In the genomic region with DNA sequence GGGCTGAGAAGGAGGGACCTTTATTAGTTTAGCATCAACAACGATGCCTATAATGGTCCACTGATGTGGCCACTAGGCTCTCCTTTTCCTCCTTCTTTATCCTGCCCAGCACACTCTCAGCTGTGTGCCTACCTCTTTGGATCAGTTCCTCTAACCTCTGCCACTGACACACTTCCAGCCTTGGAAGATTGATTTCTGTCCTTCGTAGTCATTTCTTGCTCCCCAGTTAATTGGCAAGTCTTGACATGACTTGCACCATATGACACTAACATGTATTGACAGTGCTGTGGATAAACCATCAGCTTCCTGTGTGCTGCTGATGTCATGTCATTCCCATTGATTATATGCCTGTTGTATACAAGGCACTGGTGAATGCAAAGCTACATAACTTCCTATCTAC, we compare ENCODE assay signal across 22 cellular contexts.
"Had no signal": no experiment of that assay in that cellular context is flagged by ENCODE, and none has a peak within 500 bp of the region (broad histone marks: within the 10 kb centered on the region; RNA-seq: fewer than 3 reads in every experiment).

No MANE protein-coding gene starts in this region.

- H3K27me3 ChIP-seq: gastroesophageal sphincter, heart right ventricle had no signal

- DNase-seq: activated CD4-positive, alpha-beta memory T cell treated with anti-CD3 and anti-CD28 coated beads for 36 hours; activated CD4-positive, alpha-beta T cell treated with anti-CD3 and anti-CD28 coated beads for 1 hour; amniotic stem cell; central memory CD4-positive, alpha-beta T cell; effector memory CD4-positive, alpha-beta T cell; heart right ventricle; left colon; lower lobe of right lung; nephron progenitor cell; right cardiac atrium; small intestine; stimulated activated CD4-positive, alpha-beta T cell treated with anti-CD3 and anti-CD28 coated beads, Interleukin-4, amount 100 ng/mL, for 24 hours; stimulated activated CD8-positive, alpha-beta memory T cell treated with anti-CD3 and anti-CD28 coated beads, Interleukin-4, amount 100 ng/mL, for 48 hours; T-cell; T-helper 9 cell had no signal

- H3K9me3 ChIP-seq: gastroesophageal sphincter, heart right ventricle, lower lobe of right lung, prostate gland had no signal

- H3K36me3 Mint-ChIP-seq: activated CD4-positive, alpha-beta memory T cell treated with anti-CD3 and anti-CD28 coated beads for 36 hours; activated naive CD8-positive, alpha-beta T cell; mesothelial cell of epicardium; T-cell; type B pancreatic cell had no signal

- H3K27ac ChIP-seq: gastroesophageal sphincter, heart right ventricle, lower lobe of right lung, prostate gland had no signal

- FAIRE-seq: small intestine had no signal

- H3K27me3 Mint-ChIP-seq: activated CD4-positive, alpha-beta memory T cell treated with anti-CD3 and anti-CD28 coated beads for 36 hours; activated naive CD8-positive, alpha-beta T cell; stimulated activated naive CD8-positive, alpha-beta T cell treated with anti-CD3 and anti-CD28 coated beads, Interleukin-15, Interleukin-2, amounts not matched to agents 100 ng/mL and 50 ng/mL, for 24 hours; T-cell; type B pancreatic cell had no signal

- H3K4me1 ChIP-seq: gastroesophageal sphincter, prostate gland had no signal

- H3K36me3 ChIP-seq: gastroesophageal sphincter, heart right ventricle, lower lobe of right lung, prostate gland had no signal

- H3K4me3 ChIP-seq: gastroesophageal sphincter, heart right ventricle, lower lobe of right lung, prostate gland had no signal

- H3K27ac Mint-ChIP-seq: activated CD4-positive, alpha-beta memory T cell treated with anti-CD3 and anti-CD28 coated beads for 36 hours; activated naive CD8-positive, alpha-beta T cell; activated T-helper 1 cell treated with anti-CD3 and anti-CD28 coated beads, Interleukin-12 subunit alpha, Interleukin-12 subunit beta, Interleukin-2, Interleukin-4 antibody, amounts not matched to agents 30 ng/mL and 10 ng/mL and 1 ng/mL, durations not matched to agents 14 hours and 24 hours and 36 hours; mesothelial cell of epicardium; nephron progenitor cell; stimulated activated naive CD8-positive, alpha-beta T cell treated with anti-CD3 and anti-CD28 coated beads, Interleukin-15, Interleukin-2, amounts not matched to agents 100 ng/mL and 50 ng/mL, for 24 hours; type B pancreatic cell had no signal

- H3K4me3 Mint-ChIP-seq: activated CD4-positive, alpha-beta memory T cell treated with anti-CD3 and anti-CD28 coated beads for 36 hours; activated naive CD8-positive, alpha-beta T cell; activated T-helper 1 cell treated with anti-CD3 and anti-CD28 coated beads, Interleukin-12 subunit alpha, Interleukin-12 subunit beta, Interleukin-2, Interleukin-4 antibody, amounts not matched to agents 30 ng/mL and 10 ng/mL and 1 ng/mL, durations not matched to agents 14 hours and 24 hours and 36 hours; mesothelial cell of epicardium; nephron progenitor cell; stimulated activated naive CD8-positive, alpha-beta T cell treated with anti-CD3 and anti-CD28 coated beads, Interleukin-15, Interleukin-2, amounts not matched to agents 100 ng/mL and 50 ng/mL, for 24 hours; T-cell; type B pancreatic cell had no signal

- H3K9me3 Mint-ChIP-seq: activated CD4-positive, alpha-beta memory T cell treated with anti-CD3 and anti-CD28 coated beads for 36 hours; activated T-helper 1 cell treated with anti-CD3 and anti-CD28 coated beads, Interleukin-12 subunit alpha, Interleukin-12 subunit beta, Interleukin-2, Interleukin-4 antibody, amounts not matched to agents 30 ng/mL and 10 ng/mL and 1 ng/mL, durations not matched to agents 14 hours and 24 hours and 36 hours; mesothelial cell of epicardium; nephron progenitor cell; T-cell; type B pancreatic cell had no signal

- ATAC-seq: gastroesophageal sphincter, heart right ventricle, left colon, lower lobe of right lung, right cardiac atrium, T-cell had no signal
